Comparison of ENCODE assay signal across 16 cellular contexts in the genomic region with DNA sequence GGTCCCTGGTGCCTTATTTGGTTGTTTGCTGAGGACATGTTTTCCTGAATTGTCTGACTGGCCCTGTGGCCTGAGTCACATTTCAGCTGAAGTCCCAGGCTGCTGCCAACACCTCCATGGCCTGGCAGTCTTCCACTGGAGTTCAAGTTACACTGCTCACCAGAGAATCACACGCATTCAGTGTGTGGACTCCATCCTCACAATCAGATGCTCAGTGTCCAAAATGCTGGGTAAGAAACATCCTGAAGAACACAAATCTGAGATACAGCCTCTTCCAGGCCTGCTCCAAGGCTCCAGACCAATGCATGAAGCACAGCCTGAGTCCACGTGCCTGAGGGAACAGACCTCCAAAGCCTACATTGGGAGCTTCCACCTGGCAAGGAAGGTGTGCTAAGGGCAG. TPM values are rescaled to one million over a fixed set of nuclear protein-coding genes. Genes with fewer than 3 reads are reported as not detected.
DNase-seq lines count a peak whose midpoint lies in the region; ATAC-seq and TF ChIP-seq lines count a peak whose summit lies in the region.
"Had no signal": no experiment of that assay in that cellular context is flagged by ENCODE, and none has a peak within 500 bp of the region (broad histone marks: within the 10 kb centered on the region; RNA-seq: fewer than 3 reads in every experiment).

No MANE protein-coding gene starts in this region.

- no peak for TF ChIP-seq CTCF in activated B cell treated with CpG ODN at 0.5 μM for 24 hours (IDR thresholded peaks at IDR 0.05)
- TF ChIP-seq CTCF in left ventricle myocardium inferior (IDR thresholded peaks at IDR 0.05; ENCODE audit: borderline replicate concordance): no peak

- no peak for DNase-seq in activated T-cell treated with anti-CD3 and anti-CD28 coated beads, Interleukin-2, amount 50 U/mL, for 72 hours
- DNase-seq in activated T-cell treated with anti-CD3 and anti-CD28 coated beads, Interleukin-2, amount 50 U/mL, for 1 hour: no peak
- DNase-seq in activated B cell treated with CpG ODN at 0.5 μM for 24 hours: no peak
- DNase-seq in left ventricle myocardium inferior: peak; percentile 38
- no peak for DNase-seq in LoVo (ENCODE audit: low spot score)
- no peak for DNase-seq in HT-29 (ENCODE audit: low spot score)
- DNase-seq: dermis blood vessel endothelial cell, DMS79, foreskin keratinocyte, NCI-H1417, NCI-H748 treated with DMSO at 0.1 percent for 48 hours, SHP77 had no signal

- no peak for ATAC-seq in activated T-cell treated with anti-CD3 and anti-CD28 coated beads, Interleukin-2, amount 50 U/mL, for 72 hours (replicated peaks in 1 of 2)
- ATAC-seq in activated B cell treated with CpG ODN at 0.5 μM for 24 hours (ENCODE audit: low read depth): no peak
- no peak for ATAC-seq in stimulated activated memory B cell treated with anti-CD40 and anti-IgM and Interleukin-4, amounts not matched to agents 10 μg/mL and 1 μg/mL and 100 μg/mL, for 72 hours
- ATAC-seq in GM19023 (IDR thresholded peaks at IDR 0.05; ENCODE audit: unreplicated experiment): no peak
- ATAC-seq: foreskin keratinocyte had no signal

- peaks cover 28% of the 10 kb centered on the region for H3K27me3 ChIP-seq in left ventricle myocardium inferior (ENCODE audit: low read depth)
- H3K27me3 ChIP-seq: vagina had no signal

- peaks cover 5% of the 10 kb centered on the region for H3K27me3 Mint-ChIP-seq in activated T-cell treated with anti-CD3 and anti-CD28 coated beads, Interleukin-2, amount 50 U/mL, for 72 hours (ENCODE audit: low read depth)
- H3K27me3 Mint-ChIP-seq in activated B cell treated with CpG ODN at 0.5 μM for 24 hours: peaks cover 5% of the 10 kb centered on the region
- H3K27me3 Mint-ChIP-seq in stimulated activated memory B cell treated with anti-CD40 and anti-IgM and Interleukin-4, amounts not matched to agents 10 μg/mL and 1 μg/mL and 100 μg/mL, for 72 hours: peaks cover 12% of the 10 kb centered on the region

- no peak overlapping the region for H3K4me3 ChIP-seq in left ventricle myocardium inferior
- H3K4me3 ChIP-seq: vagina had no signal

- peaks cover 12 to 13% of the 10 kb centered on the region in 2 donors for H3K36me3 Mint-ChIP-seq in activated T-cell treated with anti-CD3 and anti-CD28 coated beads, Interleukin-2, amount 50 U/mL, for 72 hours (ENCODE audit: insufficient read depth in 2 of 2)
- H3K36me3 Mint-ChIP-seq in activated B cell treated with CpG ODN at 0.5 μM for 24 hours (ENCODE audit: low read depth): peaks cover 2% of the 10 kb centered on the region
- peaks cover 15% of the 10 kb centered on the region for H3K36me3 Mint-ChIP-seq in stimulated activated memory B cell treated with anti-CD40 and anti-IgM and Interleukin-4, amounts not matched to agents 10 μg/mL and 1 μg/mL and 100 μg/mL, for 72 hours

- no peak overlapping the region for H3K27ac ChIP-seq in left ventricle myocardium inferior (replicated peaks)
- H3K27ac ChIP-seq: foreskin keratinocyte, vagina had no signal

- CTCF ChIA-PET in activated B cell treated with CpG ODN at 0.5 μM for 24 hours (lab: Charles Lee): interaction anchor here (1.3 to 1.5 kb wide), 2 partner anchors 55 to 143 kb away, joined by 3 to 4 read pairs; no protein-coding TSS in a partner anchor

- no peaks in the 10 kb centered on the region for H3K36me3 ChIP-seq in left ventricle myocardium inferior
- H3K36me3 ChIP-seq: vagina had no signal

- H3K9me3 Mint-ChIP-seq in activated T-cell treated with anti-CD3 and anti-CD28 coated beads, Interleukin-2, amount 50 U/mL, for 72 hours: peaks cover 11 to 13% of the 10 kb centered on the region in 2 donors
- H3K9me3 Mint-ChIP-seq in activated B cell treated with CpG ODN at 0.5 μM for 24 hours: peaks cover 14% of the 10 kb centered on the region
- peaks cover 13% of the 10 kb centered on the region for H3K9me3 Mint-ChIP-seq in stimulated activated memory B cell treated with anti-CD40 and anti-IgM and Interleukin-4, amounts not matched to agents 10 μg/mL and 1 μg/mL and 100 μg/mL, for 72 hours

- peaks cover 31% of the 10 kb centered on the region for H3K4me1 Mint-ChIP-seq in activated T-cell treated with anti-CD3 and anti-CD28 coated beads, Interleukin-2, amount 50 U/mL, for 72 hours (ENCODE audit: low read depth)
- peaks cover 26% of the 10 kb centered on the region for H3K4me1 Mint-ChIP-seq in activated B cell treated with CpG ODN at 0.5 μM for 24 hours
- H3K4me1 Mint-ChIP-seq in stimulated activated memory B cell treated with anti-CD40 and anti-IgM and Interleukin-4, amounts not matched to agents 10 μg/mL and 1 μg/mL and 100 μg/mL, for 72 hours: peaks cover 33% of the 10 kb centered on the region

- no peaks in the 10 kb centered on the region for H3K9me3 ChIP-seq in left ventricle myocardium inferior (replicated peaks)
- H3K9me3 ChIP-seq: vagina had no signal

- H3K27ac Mint-ChIP-seq in activated T-cell treated with anti-CD3 and anti-CD28 coated beads, Interleukin-2, amount 50 U/mL, for 72 hours: peak overlapping the region; percentile 62
- H3K27ac Mint-ChIP-seq in activated B cell treated with CpG ODN at 0.5 μM for 24 hours: peak overlapping the region; percentile 71
- H3K27ac Mint-ChIP-seq in stimulated activated memory B cell treated with anti-CD40 and anti-IgM and Interleukin-4, amounts not matched to agents 10 μg/mL and 1 μg/mL and 100 μg/mL, for 72 hours: peak overlapping the region; percentile 97
- H3K27ac Mint-ChIP-seq: progenitor cell of endocrine pancreas had no signal

- peak overlapping the region in 1 of 2 donors; percentile 53 for H3K4me3 Mint-ChIP-seq in activated T-cell treated with anti-CD3 and anti-CD28 coated beads, Interleukin-2, amount 50 U/mL, for 72 hours
- H3K4me3 Mint-ChIP-seq in activated B cell treated with CpG ODN at 0.5 μM for 24 hours: no peak overlapping the region
- H3K4me3 Mint-ChIP-seq in stimulated activated memory B cell treated with anti-CD40 and anti-IgM and Interleukin-4, amounts not matched to agents 10 μg/mL and 1 μg/mL and 100 μg/mL, for 72 hours: no peak overlapping the region

- POLR2A ChIA-PET in activated B cell treated with CpG ODN at 0.5 μM for 24 hours (lab: Charles Lee): interaction anchor here (1.0 kb wide), 1 partner anchor 17 kb away, joined by 3 read pairs; no protein-coding TSS in a partner anchor

- intact Hi-C loops in activated B cell treated with CpG ODN at 0.5 μM for 24 hours (cut with micrococcal nuclease) (loop anchor here (1.0 kb wide), 1 partner anchor 16 kb away; no protein-coding TSS in a partner anchor), left ventricle myocardium inferior (cut with micrococcal nuclease) (no loop called here)

- peaks cover 8% of the 10 kb centered on the region for H3K4me1 ChIP-seq in left ventricle myocardium inferior
- H3K4me1 ChIP-seq: foreskin keratinocyte, vagina had no signal

RNA-seq across cellular contexts. Expression of a gene that starts 19.2 kb away (rescaled TPM):
- total RNA-seq in activated T-cell treated with anti-CD3 and anti-CD28 coated beads, Interleukin-2, amount 50 U/mL, for 72 hours: not detected
- total RNA-seq in activated B cell treated with CpG ODN at 0.5 μM for 24 hours: not detected in 2 replicates
- not detected for total RNA-seq in left ventricle myocardium inferior
- not detected in 2 replicates for total RNA-seq in HT-29 (2014; rRNA removed; shearing (Covaris generic))
- total RNA-seq: dermis blood vessel endothelial cell, foreskin keratinocyte, progenitor cell of endocrine pancreas had no signal

RNA-seq across cellular contexts. Expression of a gene that starts 33.9 kb away (rescaled TPM):
- under 1 TPM in 1 of 2 donors, not detected in 1; 0.16 TPM for total RNA-seq in activated T-cell treated with anti-CD3 and anti-CD28 coated beads, Interleukin-2, amount 50 U/mL, for 72 hours
- total RNA-seq in activated B cell treated with CpG ODN at 0.5 μM for 24 hours (0.16 and 0.17 TPM in 2 replicates), left ventricle myocardium inferior (0.71 TPM)
- total RNA-seq in HT-29 (2014; rRNA removed; shearing (Covaris generic)): 0.48 and 0.68 TPM in 2 replicates
- total RNA-seq: dermis blood vessel endothelial cell, foreskin keratinocyte, progenitor cell of endocrine pancreas, vagina had no signal

RNA-seq across cellular contexts. Expression of a gene that starts 45.6 kb away (rescaled TPM):
- 1 to 10 TPM; 3.9 to 7.2 TPM for total RNA-seq in activated T-cell treated with anti-CD3 and anti-CD28 coated beads, Interleukin-2, amount 50 U/mL, for 72 hours
- total RNA-seq in activated B cell treated with CpG ODN at 0.5 μM for 24 hours: 0.34 and 0.71 TPM in 2 replicates
- 1.2 TPM for total RNA-seq in left ventricle myocardium inferior
- not detected in 2 replicates for total RNA-seq in HT-29 (2014; rRNA removed; shearing (Covaris generic))
- total RNA-seq: dermis blood vessel endothelial cell, foreskin keratinocyte had no signal

RNA-seq across cellular contexts. Expression of a gene that starts 55.3 kb away (rescaled TPM):
- total RNA-seq in activated T-cell treated with anti-CD3 and anti-CD28 coated beads, Interleukin-2, amount 50 U/mL, for 72 hours: not detected
- total RNA-seq in activated B cell treated with CpG ODN at 0.5 μM for 24 hours (not detected in 2 replicates), left ventricle myocardium inferior (not detected)
- total RNA-seq in HT-29 (2014; rRNA removed; shearing (Covaris generic)): not detected in 2 replicates
- total RNA-seq: dermis blood vessel endothelial cell, foreskin keratinocyte, progenitor cell of endocrine pancreas, vagina had no signal
